6 cellular contexts compared by ENCODE assay signal in the genomic region with DNA sequence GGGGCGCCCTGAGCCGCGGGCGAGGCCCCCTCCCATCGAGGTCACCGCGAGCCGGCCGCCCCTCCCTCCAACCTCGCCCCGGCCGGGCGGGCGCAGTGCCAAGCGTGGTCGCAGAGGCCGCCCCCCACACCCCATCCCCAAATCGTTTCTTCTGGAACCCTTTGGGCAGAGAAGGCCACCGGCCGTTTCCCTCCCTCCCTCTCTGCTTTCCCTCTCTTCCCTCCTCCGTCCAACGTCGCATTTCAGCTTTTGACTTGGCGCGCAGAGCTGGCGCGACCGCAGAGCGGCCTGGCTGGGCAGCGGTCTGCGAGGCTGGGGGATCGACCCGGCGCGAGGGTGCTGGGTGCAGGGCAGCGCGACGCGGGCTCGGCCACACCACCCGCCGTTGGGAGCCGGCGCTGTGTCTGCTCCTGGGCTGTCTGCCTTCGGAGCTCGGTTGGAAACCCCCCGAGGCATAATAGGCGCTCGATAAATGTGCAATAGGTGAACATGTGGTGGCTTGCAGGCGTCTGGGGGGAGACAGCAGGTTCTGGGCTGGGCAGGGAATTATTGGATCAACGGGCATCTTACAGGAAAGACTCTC. TPM values are rescaled to one million over a fixed set of nuclear protein-coding genes. Genes with fewer than 3 reads are reported as not detected.
A peak's percentile ranks its signal among the peaks of the same experiment; 100 is the strongest.
DNase-seq lines count a peak whose midpoint lies in the region; ATAC-seq and TF ChIP-seq lines count a peak whose summit lies in the region.

No MANE protein-coding gene starts in this region.

- peak overlapping the region; percentile 26 for H3K9ac ChIP-seq in endocrine pancreas (ENCODE audit: control insufficient read depth, insufficient read depth, low read length)

- H3K36me3 ChIP-seq in Caco-2 (ENCODE audit: control insufficient read depth, insufficient read depth, low read length) (no peaks in the 10 kb centered on the region), endocrine pancreas (ENCODE audit: control insufficient read depth, insufficient read depth, low read length) (no peaks in the 10 kb centered on the region)

- CTCF ChIA-PET in Caco-2 (lab: Charles Lee): interaction anchor here (0.5 to 1.7 kb wide), 4 partner anchors 8 to 536 kb away, joined by 3 to 14 read pairs (median 3); partner anchors contain the start of gene TEDC2

- H3K4me3 ChIP-seq in Caco-2 (ENCODE audit: low read depth, low read length) (peak overlapping the region; percentile 47), endocrine pancreas (ENCODE audit: control insufficient read depth, insufficient read depth, low read length) (no peak overlapping the region), skin epidermis (peak overlapping the region; percentile 19 to 52 (median 38))

- peaks cover 10% of the 10 kb centered on the region for H3K4me1 Mint-ChIP-seq in Caco-2 (ENCODE audit: low read depth, unreplicated experiment)

- peak overlapping the region; percentile 55 for H3K27ac Mint-ChIP-seq in Caco-2 (ENCODE audit: unreplicated experiment)

- peak in 1 of 2 experiments; percentile 30 for DNase-seq in Caco-2
- peak; percentile 90 for DNase-seq in NCI-H146 treated with DMSO at 0.1 percent for 48 hours (lab: John Stamatoyannopoulos, UW; ENCODE audit: unreplicated experiment)
- DNase-seq in stimulated activated CD4-positive, alpha-beta T cell treated with anti-CD3 and anti-CD28 coated beads, Interleukin-1b, Interleukin-23, amount 100 ng/mL, for 48 hours: no peak

- no peaks in the 10 kb centered on the region for H3K27me3 Mint-ChIP-seq in Caco-2 (ENCODE audit: insufficient read depth, unreplicated experiment)

- no peaks in the 10 kb centered on the region for H3K9me3 Mint-ChIP-seq in Caco-2 (ENCODE audit: unreplicated experiment)

- H3K9me3 ChIP-seq in Caco-2 (no peaks in the 10 kb centered on the region), endocrine pancreas (ENCODE audit: control insufficient read depth, low read length) (no peaks in the 10 kb centered on the region)

- H3K4me1 ChIP-seq in Caco-2 (peaks cover 32% of the 10 kb centered on the region), endocrine pancreas (ENCODE audit: control insufficient read depth, insufficient read depth, low read length) (no peaks in the 10 kb centered on the region)

- POLR2A ChIA-PET in Caco-2 (lab: Charles Lee): interaction anchor here (0.6 to 1.7 kb wide), 6 partner anchors 9 to 788 kb away, joined by 3 to 8 read pairs (median 6); partner anchors contain the start of gene TEDC2

- intact Hi-C loops in Caco-2 (cut with micrococcal nuclease; ENCODE audit: unreplicated experiment): no loop called here

- BruUV-seq in Caco-2 (replicated peaks; lab: Mats Ljungman, UMichigan): TSS peak; percentile 7

- H3K27me3 ChIP-seq in Caco-2 (replicated peaks; ENCODE audit: control insufficient read depth, insufficient read depth, low read length): no peaks in the 10 kb centered on the region
- peaks cover 8% of the 10 kb centered on the region for H3K27me3 ChIP-seq in endocrine pancreas (ENCODE audit: control insufficient read depth, insufficient read depth, low read length)

- peaks cover 8% of the 10 kb centered on the region for H3K36me3 Mint-ChIP-seq in Caco-2 (ENCODE audit: insufficient read depth, unreplicated experiment)

- ATAC-seq in HG02970 (IDR thresholded peaks at IDR 0.05; ENCODE audit: low FRiP score, unreplicated experiment): no peak

- H3K4me3 Mint-ChIP-seq in Caco-2 (ENCODE audit: unreplicated experiment): peak overlapping the region; percentile 80

- peak overlapping the region in 16 of 21 experiments; percentile 13 to 86 (median 62) for H3K27ac ChIP-seq in skin epidermis

- TF ChIP-seq CTCF in Caco-2 (IDR thresholded peaks at IDR 0.05; ENCODE audit: insufficient read depth in 1 of 2, low read depth in 1 of 2, low read length in 1 of 2, severe bottlenecking in 1 of 2, unreplicated experiment in 1 of 2): no peak

RNA-seq across cellular contexts. Expression of gene NTN3, which starts 2.9 kb away (rescaled TPM):
- 0.30 and 0.39 TPM in 2 replicates for total RNA-seq in Caco-2 (2022)

RNA-seq across cellular contexts. Expression of gene TBC1D24, which starts 6.7 kb away (rescaled TPM):
- 20.8 and 22.6 TPM in 2 replicates for total RNA-seq in Caco-2 (2022)

RNA-seq across cellular contexts. Expression of gene TEDC2, which starts 8.3 kb away (rescaled TPM):
- total RNA-seq in Caco-2 (2022): 29.0 and 30.6 TPM in 2 replicates

RNA-seq across cellular contexts. Expression of gene CCNF, which starts 39.0 kb away (rescaled TPM):
- total RNA-seq in Caco-2 (2022): 48.7 and 52.4 TPM in 2 replicates

RNA-seq across cellular contexts. Expression of gene ATP6V0C, which starts 45.5 kb away (rescaled TPM):
- 200 and 204 TPM in 2 replicates for total RNA-seq in Caco-2 (2022)
